In genomic region chr17:60506312-60506711, GRCh38 we compare ENCODE assay signal across 10 cellular contexts. TPM values are rescaled to one million over a fixed set of nuclear protein-coding genes. Genes with fewer than 3 reads are reported as not detected.
A peak's percentile ranks its signal among the peaks of the same experiment; 100 is the strongest.
DNase-seq lines count a peak whose midpoint lies in the region; ATAC-seq, FAIRE-seq and TF ChIP-seq lines count a peak whose summit lies in the region.
"Had no signal": no experiment of that assay in that cellular context is flagged by ENCODE, and none has a peak within 500 bp of the region (broad histone marks: within the 10 kb centered on the region; RNA-seq: fewer than 3 reads in every experiment).

No MANE protein-coding gene starts in this region.

- in situ Hi-C loops in gastrocnemius medialis (cut with MboI; ENCODE audit: low sequenced_read_pairs in 4 of 4) = no loop called here

- H3K9me1 ChIP-seq in endothelial cell of umbilical vein (replicated peaks; ENCODE audit: control insufficient read depth, extremely low read depth, insufficient read depth, low read length) = peaks cover 4% of the 10 kb centered on the region

- POLR2A ChIA-PET in endothelial cell of umbilical vein (lab: Charles Lee) = no interaction called here

- no peak for TF ChIP-seq CTCF in endothelial cell of umbilical vein (IDR thresholded peaks at IDR 0.05; ENCODE audit: extremely low read depth in 1 of 2, insufficient read depth in 1 of 2, low read depth in 1 of 2, low read length in 2 of 2)
- no peak for TF ChIP-seq CTCF in gastrocnemius medialis (IDR thresholded peaks at IDR 0.05 in 4 of 5, conservative IDR thresholded peaks at IDR 0.05 in 1 of 5)

- H3K4me1 ChIP-seq in endothelial cell of umbilical vein (ENCODE audit: control insufficient read depth, extremely low read depth, insufficient read depth, low read length) (peaks cover 3% of the 10 kb centered on the region), gastrocnemius medialis (peaks cover 36 to 53% of the 10 kb centered on the region in 2 donors)

- peaks cover 6% of the 10 kb centered on the region for H4K20me1 ChIP-seq in endothelial cell of umbilical vein (replicated peaks; ENCODE audit: control insufficient read depth, extremely low read depth, insufficient read depth, low read length)

- no peak overlapping the region for H3K4me2 ChIP-seq in endothelial cell of umbilical vein (ENCODE audit: insufficient read depth, low read length)

- peaks cover 83% of the 10 kb centered on the region for H3K79me2 ChIP-seq in endothelial cell of umbilical vein (ENCODE audit: control insufficient read depth, insufficient read depth, low read length)

- no peaks in the 10 kb centered on the region for H3K9me3 Mint-ChIP-seq in activated T-helper 2 cell treated with anti-CD3 and anti-CD28 coated beads, Interferon-gamma antibody, Interleukin-2, Interleukin-4, amounts not matched to agents 10 μg/mL and 5 μg/mL and 100 μg/mL, durations not matched to agents 14 hours and 24 hours and 36 hours

- H3K36me3 ChIP-seq in endothelial cell of umbilical vein (ENCODE audit: control insufficient read depth in 2 of 2, extremely low read depth in 1 of 2, insufficient read depth in 2 of 2, low read length in 2 of 2) (peaks cover 0 to 2% of the 10 kb centered on the region in 2 experiments), gastrocnemius medialis (no peaks in the 10 kb centered on the region)
- H3K36me3 ChIP-seq: thyroid gland had no signal

- H3K27ac ChIP-seq in endothelial cell of umbilical vein (ENCODE audit: insufficient read depth, low read depth, low read length) (no peak overlapping the region), gastrocnemius medialis (peak overlapping the region in 3 of 4 donors; percentile 5 to 53 (median 25))
- H3K27ac ChIP-seq: thyroid gland had no signal

- no peaks in the 10 kb centered on the region for H3K27me3 Mint-ChIP-seq in activated T-helper 2 cell treated with anti-CD3 and anti-CD28 coated beads, Interferon-gamma antibody, Interleukin-2, Interleukin-4, amounts not matched to agents 10 μg/mL and 5 μg/mL and 100 μg/mL, durations not matched to agents 14 hours and 24 hours and 36 hours (ENCODE audit: low read depth)

- TF ChIP-seq POLR2A in endothelial cell of umbilical vein (IDR thresholded peaks at IDR 0.05; ENCODE audit: low read depth, low read length) (no peak), gastrocnemius medialis (IDR thresholded peaks at IDR 0.05) (no peak)

- CTCF ChIA-PET in endothelial cell of umbilical vein (lab: Charles Lee) = interaction anchor here (0.6 to 1.1 kb wide), 5 partner anchors 12 to 132 kb away, joined by 3 to 6 read pairs (median 4); no protein-coding TSS in a partner anchor

- H3K27me3 ChIP-seq in endothelial cell of umbilical vein (ENCODE audit: control insufficient read depth in 2 of 2, insufficient read depth in 2 of 2, low read length in 2 of 2) (no peaks in the 10 kb centered on the region), gastrocnemius medialis (no peaks in the 10 kb centered on the region)
- H3K27me3 ChIP-seq: thyroid gland had no signal

- H3K27ac Mint-ChIP-seq in activated T-helper 2 cell treated with anti-CD3 and anti-CD28 coated beads, Interferon-gamma antibody, Interleukin-2, Interleukin-4, amounts not matched to agents 10 μg/mL and 5 μg/mL and 100 μg/mL, durations not matched to agents 14 hours and 24 hours and 36 hours = no peak overlapping the region

- intact Hi-C loops in endothelial cell of umbilical vein (cut with micrococcal nuclease) (no loop called here), gastrocnemius medialis (cut with DNase I; ENCODE audit: low total_unique reads) (no loop called here)
- intact Hi-C loops in activated T-helper 2 cell treated with anti-CD3 and anti-CD28 coated beads, Interferon-gamma antibody, Interleukin-2, Interleukin-4, amounts not matched to agents 10 μg/mL and 5 μg/mL and 100 μg/mL, durations not matched to agents 14 hours and 24 hours and 36 hours (cut with micrococcal nuclease) = no loop called here

- no peak overlapping the region for H3K9ac ChIP-seq in endothelial cell of umbilical vein (replicated peaks; ENCODE audit: extremely low read depth, insufficient read depth, low read length)

- H3K36me3 Mint-ChIP-seq in activated T-helper 2 cell treated with anti-CD3 and anti-CD28 coated beads, Interferon-gamma antibody, Interleukin-2, Interleukin-4, amounts not matched to agents 10 μg/mL and 5 μg/mL and 100 μg/mL, durations not matched to agents 14 hours and 24 hours and 36 hours (ENCODE audit: low read depth) = peaks cover 4% of the 10 kb centered on the region

- no peaks in the 10 kb centered on the region for H3K9me3 ChIP-seq in endothelial cell of umbilical vein (replicated peaks; ENCODE audit: control insufficient read depth, insufficient read depth, low read length)
- H3K9me3 ChIP-seq in gastrocnemius medialis = no peaks in the 10 kb centered on the region
- H3K9me3 ChIP-seq: thyroid gland had no signal

- FAIRE-seq in endothelial cell of umbilical vein (lab: Jason Lieb, UNC) = peak; percentile 4

- no peak overlapping the region for H2AFZ ChIP-seq in endothelial cell of umbilical vein (ENCODE audit: low read depth, low read length)

- DNase-seq in NOMO-1 treated with DMSO at 0.1 percent for 48 hours (lab: John Stamatoyannopoulos, UW; ENCODE audit: unreplicated experiment) = peak; percentile 14
- DNase-seq in NOMO-1 treated with dmso at 0.1 percent for 144 hours (lab: John Stamatoyannopoulos, UW; ENCODE audit: unreplicated experiment) = no peak
- DNase-seq in RKO (ENCODE audit: low spot score) = peak; percentile 77
- peak; percentile 33 for DNase-seq in endothelial cell of umbilical vein (ENCODE audit: low read depth, low spot score)
- no peak for DNase-seq in gastrocnemius medialis
- no peak for DNase-seq in activated T-helper 2 cell treated with anti-CD3 and anti-CD28 coated beads, Interferon-gamma antibody, Interleukin-2, Interleukin-4, amounts not matched to agents 10 μg/mL and 5 μg/mL and 100 μg/mL, durations not matched to agents 14 hours and 24 hours and 36 hours (ENCODE audit: low spot score)
- DNase-seq: NCI-H146, thyroid gland had no signal

- H3K4me3 Mint-ChIP-seq in activated T-helper 2 cell treated with anti-CD3 and anti-CD28 coated beads, Interferon-gamma antibody, Interleukin-2, Interleukin-4, amounts not matched to agents 10 μg/mL and 5 μg/mL and 100 μg/mL, durations not matched to agents 14 hours and 24 hours and 36 hours (ENCODE audit: low read depth) = no peak overlapping the region

- ATAC-seq in gastrocnemius medialis (peak; percentile 47 to 80), HG02571 (IDR thresholded peaks at IDR 0.05; ENCODE audit: unreplicated experiment) (no peak), GM19023 (IDR thresholded peaks at IDR 0.05; ENCODE audit: unreplicated experiment) (no peak)

- dilution Hi-C loops in endothelial cell of umbilical vein (cut with MboI; ENCODE audit: extremely low pct_ligation_motif_present, low sequenced_read_pairs) = no loop called here

- H3K4me1 Mint-ChIP-seq in activated T-helper 2 cell treated with anti-CD3 and anti-CD28 coated beads, Interferon-gamma antibody, Interleukin-2, Interleukin-4, amounts not matched to agents 10 μg/mL and 5 μg/mL and 100 μg/mL, durations not matched to agents 14 hours and 24 hours and 36 hours (ENCODE audit: low read depth) = peaks cover 8% of the 10 kb centered on the region

- BruUV-seq in endothelial cell of umbilical vein (replicated peaks; lab: Mats Ljungman, UMichigan) = no TSS peak

- H3K4me3 ChIP-seq in endothelial cell of umbilical vein (replicated peaks in 1 of 3; ENCODE audit: insufficient read depth in 1 of 3, low read depth in 1 of 3, low read length in 3 of 3) (no peak overlapping the region), gastrocnemius medialis (no peak overlapping the region)
- H3K4me3 ChIP-seq: thyroid gland had no signal

TF ChIP-seq in endothelial cell of umbilical vein, 7 proteins besides CTCF, POLR2A, EP300 and RAD21:
- TF ChIP-seq FOS (IDR thresholded peaks at IDR 0.05; ENCODE audit: borderline replicate concordance, insufficient read depth, low read length) (no peak), MAX (IDR thresholded peaks at IDR 0.05; ENCODE audit: insufficient read depth, insufficient read length) (no peak), EZH2 (IDR thresholded peaks at IDR 0.05; ENCODE audit: borderline replicate concordance, low read depth, low read length, severe bottlenecking) (no peak), POLR2AphosphoS5 (IDR thresholded peaks at IDR 0.05; ENCODE audit: insufficient read depth, low read depth, low read length) (no peak), JUN (IDR thresholded peaks at IDR 0.05; ENCODE audit: borderline replicate concordance, insufficient read depth, insufficient read length, low read depth) (no peak), MYC (IDR thresholded peaks at IDR 0.05; ENCODE audit: low read depth, low read length) (no peak), GATA2 (IDR thresholded peaks at IDR 0.05; ENCODE audit: insufficient read depth, insufficient read length, low read depth, low read length) (no peak)

RNA-seq across cellular contexts. Expression of gene APPBP2, which starts 19.7 kb away (rescaled TPM):
- total RNA-seq in endothelial cell of umbilical vein (42.0 and 49.1 TPM in 2 replicates), gastrocnemius medialis (10 to 100 TPM; 14.2 to 21.8 (median 18.1) TPM)
- 6.3 and 8.4 TPM in 2 replicates for polyA plus RNA-seq in endothelial cell of umbilical vein
- polyA plus RNA-seq in endothelial cell of umbilical vein (2011; cell fraction: cytosol; rRNA removed) = 8.3 and 9.2 TPM in 2 replicates
- polyA plus RNA-seq in endothelial cell of umbilical vein (2011; cell fraction: nucleus; rRNA removed) = 17.4 and 23.4 TPM in 2 replicates
- 35.3 and 43.6 TPM in 2 replicates for polyA plus RNA-seq in endothelial cell of umbilical vein (2012)
- polyA minus RNA-seq in endothelial cell of umbilical vein = 39.7 and 40.9 TPM in 2 replicates
- polyA minus RNA-seq in endothelial cell of umbilical vein (2011; cell fraction: cytosol; rRNA and poly(A)+ RNA removed) = 10.3 TPM
- polyA minus RNA-seq in endothelial cell of umbilical vein (2011; cell fraction: nucleus; rRNA and poly(A)+ RNA removed) = 18.9 and 28.3 TPM in 2 replicates
- total RNA-seq in activated T-helper 2 cell treated with anti-CD3 and anti-CD28 coated beads, Interferon-gamma antibody, Interleukin-2, Interleukin-4, amounts not matched to agents 10 μg/mL and 5 μg/mL and 100 μg/mL, durations not matched to agents 14 hours and 24 hours and 36 hours = 23.2 and 26.9 TPM in 2 replicates

Comparison
In these comparisons a context has a peak if more than half of its experiments do, and no peak if none do; other contexts are left out.
1. DNase-seq: peak in NOMO-1 treated with DMSO at 0.1 percent for 48 hours (single experiment), RKO (single experiment) and endothelial cell of umbilical vein (single experiment); none in NOMO-1 treated with dmso at 0.1 percent for 144 hours (single experiment), gastrocnemius medialis (0 of 2) and activated T-helper 2 cell treated with anti-CD3 and anti-CD28 coated beads, Interferon-gamma antibody, Interleukin-2, Interleukin-4, amounts not matched to agents 10 μg/mL and 5 μg/mL and 100 μg/mL, durations not matched to agents 14 hours and 24 hours and 36 hours (single experiment).
2. ATAC-seq: peak in gastrocnemius medialis (2 of 2); none in HG02571 (single experiment) and GM19023 (single experiment).